13 cellular contexts compared by ENCODE assay signal in the genomic region with DNA sequence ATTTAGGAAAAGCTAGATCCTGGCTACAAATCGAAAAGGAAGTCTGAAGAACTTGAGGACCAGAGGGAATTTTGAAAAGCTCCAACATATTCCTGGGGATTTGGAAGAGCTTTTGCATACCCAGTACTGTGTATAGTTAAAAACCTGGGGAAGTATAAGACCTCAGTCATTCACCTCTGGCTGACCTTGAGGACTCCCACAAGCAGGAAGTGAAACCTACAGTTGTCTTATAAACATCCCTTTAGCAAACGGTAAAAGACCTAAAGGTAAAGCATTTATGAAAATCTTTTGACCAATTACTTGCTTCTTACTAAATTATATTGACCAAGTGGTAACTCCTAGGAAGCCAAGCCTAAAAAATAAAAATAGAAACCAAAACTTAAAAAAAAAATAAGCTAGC.
DNase-seq lines count a peak whose midpoint lies in the region; ATAC-seq lines count a peak whose summit lies in the region.
"Had no signal": no experiment of that assay in that cellular context is flagged by ENCODE, and none has a peak within 500 bp of the region (broad histone marks: within the 10 kb centered on the region; RNA-seq: fewer than 3 reads in every experiment).

No MANE protein-coding gene starts in this region.

- no peaks in the 10 kb centered on the region for H3K36me3 Mint-ChIP-seq in stimulated activated naive B cell treated with anti-CD40 and anti-IgM and Interleukin-4, amounts not matched to agents 10 μg/mL and 1 μg/mL and 100 μg/mL, for 72 hours
- H3K36me3 Mint-ChIP-seq: activated naive CD8-positive, alpha-beta T cell had no signal

- no peak overlapping the region for H3K27ac Mint-ChIP-seq in stimulated activated naive B cell treated with anti-CD40 and anti-IgM and Interleukin-4, amounts not matched to agents 10 μg/mL and 1 μg/mL and 100 μg/mL, for 72 hours
- H3K27ac Mint-ChIP-seq: activated naive CD8-positive, alpha-beta T cell had no signal

- no peak overlapping the region for H3K4me3 Mint-ChIP-seq in stimulated activated naive B cell treated with anti-CD40 and anti-IgM and Interleukin-4, amounts not matched to agents 10 μg/mL and 1 μg/mL and 100 μg/mL, for 72 hours
- H3K4me3 Mint-ChIP-seq: activated naive CD8-positive, alpha-beta T cell had no signal

- peak; percentile 91 for ATAC-seq in HG02623 (IDR thresholded peaks at IDR 0.05; ENCODE audit: unreplicated experiment)
- peak; percentile 69 for ATAC-seq in HG03558 (IDR thresholded peaks at IDR 0.05; ENCODE audit: extremely low read depth, unreplicated experiment)
- ATAC-seq in stimulated activated naive B cell treated with anti-CD40 and anti-IgM and Interleukin-4, amounts not matched to agents 10 μg/mL and 1 μg/mL and 100 μg/mL, for 72 hours (replicated peaks), result peak; percentile 79 to 84
- ATAC-seq in sciatic nerve, result no peak
- no peak for ATAC-seq in Right ventricle myocardium inferior

- intact Hi-C loops in sciatic nerve (cut with DNase I) (no loop called here), Right ventricle myocardium inferior (cut with DNase I) (no loop called here)

- H3K9me3 Mint-ChIP-seq in stimulated activated naive B cell treated with anti-CD40 and anti-IgM and Interleukin-4, amounts not matched to agents 10 μg/mL and 1 μg/mL and 100 μg/mL, for 72 hours, result peaks cover 4 to 6% of the 10 kb centered on the region in 2 donors

- peaks cover 2 to 12% of the 10 kb centered on the region in 2 donors for H3K4me1 Mint-ChIP-seq in stimulated activated naive B cell treated with anti-CD40 and anti-IgM and Interleukin-4, amounts not matched to agents 10 μg/mL and 1 μg/mL and 100 μg/mL, for 72 hours

- DNase-seq in SIG-M5 treated with dmso at 0.1 percent for 504 hours (lab: John Stamatoyannopoulos, UW; ENCODE audit: unreplicated experiment), result peak; percentile 8
- no peak for DNase-seq in SIG-M5 (lab: John Stamatoyannopoulos, UW)
- no peak for DNase-seq in stimulated activated naive B cell treated with anti-CD40 and anti-IgM and Interleukin-4, amounts not matched to agents 10 μg/mL and 1 μg/mL and 100 μg/mL, for 72 hours
- no peak for DNase-seq in sciatic nerve (ENCODE audit: low spot score)
- no peak for DNase-seq in Right ventricle myocardium inferior (ENCODE audit: missing footprints)
- no peak for DNase-seq in DMS 273 (lab: John Stamatoyannopoulos, UW; ENCODE audit: unreplicated experiment)
- DNase-seq: 8988T; activated CD4-positive, alpha-beta T cell treated with anti-CD3 and anti-CD28 coated beads, Interleukin-2, amount 50 U/mL, for 48 hours; NCI-H526; spleen had no signal

- H3K27me3 Mint-ChIP-seq in stimulated activated naive B cell treated with anti-CD40 and anti-IgM and Interleukin-4, amounts not matched to agents 10 μg/mL and 1 μg/mL and 100 μg/mL, for 72 hours, result no peaks in the 10 kb centered on the region
- H3K27me3 Mint-ChIP-seq: activated naive CD8-positive, alpha-beta T cell had no signal

Comparison
In these comparisons a context has a peak if more than half of its experiments do, and no peak if none do; other contexts are left out.
1. ATAC-seq: peak in HG02623 (single experiment), HG03558 (single experiment) and stimulated activated naive B cell treated with anti-CD40 and anti-IgM and Interleukin-4, amounts not matched to agents 10 μg/mL and 1 μg/mL and 100 μg/mL, for 72 hours (2 of 2); none in sciatic nerve (single experiment) and Right ventricle myocardium inferior (single experiment).